ENCODE assay signal across 16 cellular contexts in genomic region chr10:88437411-88437810, GRCh38.
"Had no signal": no experiment of that assay in that cellular context is flagged by ENCODE, and none has a peak within 500 bp of the region (broad histone marks: within the 10 kb centered on the region; RNA-seq: fewer than 3 reads in every experiment).

No MANE protein-coding gene starts in this region.

- H3K36me3 ChIP-seq: adrenal gland, right lobe of liver, upper lobe of right lung had no signal

- H3K27me3 ChIP-seq: adrenal gland, foreskin keratinocyte, right lobe of liver, upper lobe of right lung had no signal

- H3K4me3 ChIP-seq: adrenal gland, right lobe of liver, upper lobe of right lung had no signal

- H3K27ac ChIP-seq: adrenal gland, epithelial cell of prostate, foreskin keratinocyte, right lobe of liver, upper lobe of right lung had no signal

- H3K4me1 ChIP-seq: right lobe of liver, upper lobe of right lung had no signal

- H3K9me3 ChIP-seq: adrenal gland, right lobe of liver, upper lobe of right lung had no signal

- DNase-seq: activated CD4-positive, alpha-beta T cell treated with anti-CD3 and anti-CD28 coated beads, Interleukin-2, amount 10 ng/mL, durations not matched to agents 24 days and 14 days; activated naive CD4-positive, alpha-beta T cell treated with anti-CD3 and anti-CD28 coated beads, Interleukin-2, amount 50 U/mL, for 16 hours; activated T-cell treated with anti-CD3 and anti-CD28 coated beads for 4 hours; adrenal gland; effector memory CD4-positive, alpha-beta T cell; head of caudate nucleus; nucleus accumbens; right lobe of liver; stimulated activated naive CD4-positive, alpha-beta T cell; T-helper 17 cell; upper lobe of right lung had no signal

- ATAC-seq: activated T-helper 17 cell treated with anti-CD3 and anti-CD28 coated beads, Interleukin-2, amount 50 U/mL, for 72 hours; foreskin keratinocyte; natural killer cell treated with Interleukin-12 subunit alpha and Interleukin-12 subunit beta and Interleukin-15 and Interleukin-18, amount 100 ng/mL, for 72 hours; T-helper 17 cell; upper lobe of right lung; WTC11 had no signal
